ENCODE assay signal across 26 cellular contexts in the genomic region with DNA sequence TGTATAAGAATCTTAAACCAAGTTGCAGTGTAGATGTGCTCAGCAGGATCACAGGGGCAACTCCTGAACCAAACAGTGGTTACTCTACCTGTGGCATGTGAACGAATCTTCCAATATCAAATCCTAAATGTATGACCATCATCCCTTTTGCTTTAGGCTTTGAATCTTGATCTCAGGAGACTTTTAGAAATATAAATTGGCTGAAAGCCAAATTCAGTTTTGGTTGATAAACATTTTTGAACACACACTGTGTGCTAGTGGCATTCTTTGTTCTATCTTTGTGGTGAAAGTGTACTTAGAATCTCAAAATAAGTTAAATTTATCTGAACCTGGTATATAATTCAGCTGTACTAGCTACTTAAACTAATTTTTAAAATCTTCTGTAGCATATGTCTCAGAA. TPM values are rescaled to one million over a fixed set of nuclear protein-coding genes. Genes with fewer than 3 reads are reported as not detected.
"Had no signal": no experiment of that assay in that cellular context is flagged by ENCODE, and none has a peak within 500 bp of the region (broad histone marks: within the 10 kb centered on the region; RNA-seq: fewer than 3 reads in every experiment).

No MANE protein-coding gene starts in this region.

- H3K79me2 ChIP-seq: parathyroid adenoma had no signal

- H3K9ac ChIP-seq: parathyroid adenoma had no signal

- H3K4me1 ChIP-seq: parathyroid adenoma, psoas muscle, thyroid gland, vagina had no signal

- H3K36me3 ChIP-seq: neutrophil, right lobe of liver, sigmoid colon, stomach, thoracic aorta, thyroid gland, tibial nerve, upper lobe of left lung, vagina had no signal

- DNase-seq: naive thymus-derived CD4-positive, alpha-beta T cell; natural killer cell; nucleus accumbens; posterior cingulate gyrus; psoas muscle; right cardiac atrium; right lobe of liver; sigmoid colon; small intestine; stimulated activated CD4-positive, alpha-beta T cell treated with anti-CD3 and anti-CD28 coated beads, Interleukin-15, amount 100 ng/mL, for 24 hours; stimulated activated CD4-positive, alpha-beta T cell treated with anti-CD3 and anti-CD28 coated beads, Interleukin-2, amount 100 ng/mL, for 24 hours; stimulated activated CD4-positive, alpha-beta T cell treated with anti-CD3 and anti-CD28 coated beads, Interleukin-2, amount 100 ng/mL, for 48 hours; stimulated activated CD4-positive, alpha-beta T cell treated with anti-CD3 and anti-CD28 coated beads, Interleukin-4, amount 100 ng/mL, for 24 hours; stimulated activated naive B cell treated with anti-CD40 and anti-IgM and Interleukin-4, amounts not matched to agents 10 μg/mL and 1 μg/mL and 100 μg/mL, for 72 hours; stimulated activated naive CD4-positive, alpha-beta T cell treated with Interleukin-2 at 50 U/mL for 16 hours; stomach; thyroid gland; trophoblast cell; upper lobe of left lung had no signal

- H3K9me3 ChIP-seq: neutrophil, psoas muscle, right lobe of liver, sigmoid colon, thoracic aorta, thyroid gland, tibial nerve, vagina had no signal

- H2AFZ ChIP-seq: parathyroid adenoma had no signal

- H3K27ac ChIP-seq: neutrophil, parathyroid adenoma, psoas muscle, right lobe of liver, sigmoid colon, stomach, thoracic aorta, thyroid gland, tibial nerve, upper lobe of left lung, vagina had no signal

- H3K27me3 ChIP-seq: sigmoid colon, vagina had no signal

- ATAC-seq: naive thymus-derived CD4-positive, alpha-beta T cell; natural killer cell; psoas muscle; right cardiac atrium; right lobe of liver; stimulated activated effector memory CD8-positive, alpha-beta T cell treated with anti-CD3 and anti-CD28 coated beads, Interleukin-12 subunit alpha, Interleukin-12 subunit beta, amount 100 ng/mL, for 72 hours; stimulated activated naive B cell treated with anti-CD40 and anti-IgM and Interleukin-4, amounts not matched to agents 10 μg/mL and 1 μg/mL and 100 μg/mL, for 72 hours had no signal

- H3K4me3 ChIP-seq: psoas muscle, right lobe of liver, sigmoid colon, stomach, thoracic aorta, thyroid gland, tibial nerve, upper lobe of left lung, vagina had no signal

- FAIRE-seq: small intestine, urothelium cell line had no signal

RNA-seq across cellular contexts. Expression of a gene that starts 4.6 kb away (rescaled TPM):
- polyA plus RNA-seq: naive thymus-derived CD4-positive, alpha-beta T cell had no signal
